10 cellular contexts compared by ENCODE assay signal in the genomic region with DNA sequence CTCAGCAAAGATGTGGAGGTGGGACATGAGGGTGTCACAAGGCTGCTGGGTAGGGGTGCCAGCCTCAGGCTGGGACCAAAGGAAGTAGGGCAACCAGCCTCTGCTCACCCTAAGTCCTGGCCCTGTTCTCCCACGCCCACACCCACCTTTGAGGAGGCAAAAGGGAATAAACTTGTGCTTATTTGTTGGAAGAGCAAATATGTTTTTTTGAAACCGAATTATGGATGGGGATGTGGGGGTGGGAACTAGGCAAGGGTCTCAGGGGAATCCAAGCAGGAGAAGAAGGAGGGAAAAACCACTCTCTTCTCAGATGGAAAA. TPM values are rescaled to one million over a fixed set of nuclear protein-coding genes. Genes with fewer than 3 reads are reported as not detected.
A peak's percentile ranks its signal among the peaks of the same experiment; 100 is the strongest.
DNase-seq lines count a peak whose midpoint lies in the region; ATAC-seq and TF ChIP-seq lines count a peak whose summit lies in the region.
"Had no signal": no experiment of that assay in that cellular context is flagged by ENCODE, and none has a peak within 500 bp of the region (broad histone marks: within the 10 kb centered on the region; RNA-seq: fewer than 3 reads in every experiment).

No MANE protein-coding gene starts in this region.

- H3K9me3 Mint-ChIP-seq in natural killer cell treated with Interleukin-12 subunit alpha and Interleukin-12 subunit beta and Interleukin-15 and Interleukin-18, amount 100 ng/mL, for 72 hours: no peaks in the 10 kb centered on the region
- H3K9me3 Mint-ChIP-seq in natural killer cell: no peaks in the 10 kb centered on the region

- WGBS in prostate gland: 94% methylated on average over 2 of the region's 2 CpGs

- peaks cover 66 to 76% of the 10 kb centered on the region in 2 donors for H3K4me1 Mint-ChIP-seq in natural killer cell treated with Interleukin-12 subunit alpha and Interleukin-12 subunit beta and Interleukin-15 and Interleukin-18, amount 100 ng/mL, for 72 hours (ENCODE audit: low read depth in 2 of 2)
- peaks cover 25 to 34% of the 10 kb centered on the region in 2 donors for H3K4me1 Mint-ChIP-seq in natural killer cell

- peaks cover 21% of the 10 kb centered on the region for H3K36me3 Mint-ChIP-seq in natural killer cell treated with Interleukin-12 subunit alpha and Interleukin-12 subunit beta and Interleukin-15 and Interleukin-18, amount 100 ng/mL, for 72 hours
- no peaks in the 10 kb centered on the region for H3K36me3 Mint-ChIP-seq in natural killer cell

- H3K27me3 Mint-ChIP-seq in natural killer cell treated with Interleukin-12 subunit alpha and Interleukin-12 subunit beta and Interleukin-15 and Interleukin-18, amount 100 ng/mL, for 72 hours: no peaks in the 10 kb centered on the region
- no peaks in the 10 kb centered on the region for H3K27me3 Mint-ChIP-seq in natural killer cell (ENCODE audit: low read depth in 2 of 2)

- H3K27ac Mint-ChIP-seq in natural killer cell treated with Interleukin-12 subunit alpha and Interleukin-12 subunit beta and Interleukin-15 and Interleukin-18, amount 100 ng/mL, for 72 hours: peak overlapping the region; percentile 91 to 97
- peak overlapping the region in 1 of 2 donors; percentile 53 for H3K27ac Mint-ChIP-seq in natural killer cell

- H3K4me3 ChIP-seq in coronary artery (no peak overlapping the region), prostate gland (no peak overlapping the region), left lung (no peak overlapping the region)

- no peaks in the 10 kb centered on the region for H3K27me3 ChIP-seq in prostate gland (replicated peaks; ENCODE audit: insufficient read depth)
- H3K27me3 ChIP-seq in left lung: no peaks in the 10 kb centered on the region

- H3K9me3 ChIP-seq in prostate gland (no peaks in the 10 kb centered on the region), left lung (no peaks in the 10 kb centered on the region)

- intact Hi-C loops in natural killer cell (cut with micrococcal nuclease): loop anchor here (10.0 kb wide), 1 partner anchor 635 kb away; no protein-coding TSS in a partner anchor
- intact Hi-C loops in prostate gland (cut with DNase I): loop anchor here (5.0 to 10.0 kb wide), 4 partner anchors 38 to 335 kb away; no protein-coding TSS in a partner anchor
- intact Hi-C loops in left lung (cut with DNase I): no loop called here

- no peak for TF ChIP-seq POLR2A in prostate gland (IDR thresholded peaks at IDR 0.05)

- TF ChIP-seq CTCF in natural killer cell (IDR thresholded peaks at IDR 0.05) (no peak), coronary artery (IDR thresholded peaks at IDR 0.05) (no peak), prostate gland (IDR thresholded peaks at IDR 0.05) (no peak), left lung (IDR thresholded peaks at IDR 0.05) (no peak)

- peak overlapping the region; percentile 58 for H3K4me3 Mint-ChIP-seq in natural killer cell treated with Interleukin-12 subunit alpha and Interleukin-12 subunit beta and Interleukin-15 and Interleukin-18, amount 100 ng/mL, for 72 hours
- H3K4me3 Mint-ChIP-seq in natural killer cell: no peak overlapping the region

- no peak for DNase-seq in natural killer cell treated with Interleukin-12 subunit alpha and Interleukin-12 subunit beta and Interleukin-15 and Interleukin-18, amount 100 ng/mL, for 72 hours (ENCODE audit: low spot score)
- no peak for DNase-seq in natural killer cell
- DNase-seq in coronary artery (ENCODE audit: low spot score): no peak
- no peak for DNase-seq in prostate gland (ENCODE audit: low spot score)
- no peak for DNase-seq in HUDEP-2 (lab: John Stamatoyannopoulos, UW; ENCODE audit: unreplicated experiment in 76 of 76)
- DNase-seq in stimulated activated CD4-positive, alpha-beta T cell treated with anti-CD3 and anti-CD28 coated beads, Interleukin-4, amount 100 ng/mL, for 1 hour: no peak
- no peak for DNase-seq in left lung
- DNase-seq: NCI-H1694 had no signal

- peaks cover 16% of the 10 kb centered on the region for H3K4me1 ChIP-seq in prostate gland (replicated peaks)
- H3K4me1 ChIP-seq in left lung: peaks cover 20 to 66% of the 10 kb centered on the region in 2 donors

- ATAC-seq in natural killer cell treated with Interleukin-12 subunit alpha and Interleukin-12 subunit beta and Interleukin-15 and Interleukin-18, amount 100 ng/mL, for 72 hours: no peak
- ATAC-seq in natural killer cell (no peak), HG02981 (IDR thresholded peaks at IDR 0.05; ENCODE audit: unreplicated experiment) (no peak), left lung (no peak)

- H3K36me3 ChIP-seq in prostate gland (no peaks in the 10 kb centered on the region), left lung (peaks cover 0 to under 1% of the 10 kb centered on the region in 2 donors)

- peak overlapping the region; percentile 71 to 73 for H3K27ac ChIP-seq in coronary artery
- peak overlapping the region; percentile 98 for H3K27ac ChIP-seq in prostate gland
- H3K27ac ChIP-seq in left lung: no peak overlapping the region
- H3K27ac ChIP-seq: KMS-11 had no signal

RNA-seq across cellular contexts. Expression of a gene that starts 10.4 kb away (rescaled TPM):
- 100 to 1,000 TPM; 579 to 941 TPM for total RNA-seq in natural killer cell treated with Interleukin-12 subunit alpha and Interleukin-12 subunit beta and Interleukin-15 and Interleukin-18, amount 100 ng/mL, for 72 hours
- 100 to 1,000 TPM; 512 to 725 (median 719) TPM for total RNA-seq in natural killer cell
- total RNA-seq in prostate gland: 10 to 100 TPM; 32.3 to 52.0 TPM
- 10 to 100 TPM; 76.5 to 97.5 TPM for total RNA-seq in left lung

Comparison
In these comparisons a context has a peak if more than half of its experiments do, and no peak if none do; other contexts are left out.
1. H3K27ac ChIP-seq: peak in coronary artery (2 of 2) and prostate gland (2 of 2); none in left lung (0 of 2).
2. RNA of a gene that starts 10.4 kb away (total RNA-seq): 579 to 941 TPM in natural killer cell treated with Interleukin-12 subunit alpha and Interleukin-12 subunit beta and Interleukin-15 and Interleukin-18, amount 100 ng/mL, for 72 hours and 512 to 725 TPM in natural killer cell; 76.5 to 97.5 TPM in left lung and 32.3 to 52.0 TPM in prostate gland; every median in the first group is over 4 times any median in the second.
3. intact Hi-C loops: an anchor here in natural killer cell (10.0 kb wide) and prostate gland (5.0 to 10.0 kb wide); none called in left lung.